ENCODE assay signal across 12 cellular contexts in the genomic region with DNA sequence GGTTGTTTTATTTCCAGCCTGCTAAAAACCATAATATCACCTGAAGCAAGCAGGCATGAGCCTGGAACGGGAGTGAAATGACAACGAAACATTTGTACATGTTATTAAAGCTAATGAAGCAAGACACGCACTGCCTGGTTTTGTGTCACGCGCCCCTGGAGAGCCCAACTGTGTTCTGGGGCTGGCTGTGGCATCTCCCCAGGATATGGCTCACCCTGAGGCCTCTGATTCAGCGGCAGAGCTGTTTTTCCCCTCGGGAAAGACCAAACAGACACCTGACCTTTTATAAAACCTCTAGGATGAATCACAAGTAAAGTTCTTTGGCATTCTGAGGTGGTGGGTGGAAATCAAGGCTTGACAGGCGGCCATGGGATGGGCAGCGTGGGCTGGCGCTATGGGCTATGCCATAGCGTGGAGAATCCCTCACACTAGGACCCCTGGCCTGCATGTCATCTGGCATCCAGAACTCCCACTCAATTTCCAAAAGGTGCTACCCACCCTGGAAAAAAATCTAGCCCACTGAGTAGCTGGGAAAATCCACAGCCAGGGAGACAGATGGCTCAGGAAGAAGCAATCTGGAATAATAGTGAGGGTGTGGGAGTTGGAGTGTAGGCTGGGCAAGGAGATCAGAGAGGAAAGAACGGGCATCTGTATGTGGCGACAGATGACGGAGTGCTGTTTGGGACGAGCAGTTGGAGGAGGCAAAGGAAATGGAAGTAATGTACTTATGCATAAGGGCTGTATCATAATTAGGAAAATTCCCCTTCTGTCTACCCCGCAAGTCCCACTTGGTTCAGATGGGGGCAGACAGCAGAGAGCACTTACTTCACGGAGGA.
DNase-seq lines count a peak whose midpoint lies in the region; ATAC-seq, FAIRE-seq and TF ChIP-seq lines count a peak whose summit lies in the region.
"Had no signal": no experiment of that assay in that cellular context is flagged by ENCODE, and none has a peak within 500 bp of the region (broad histone marks: within the 10 kb centered on the region; RNA-seq: fewer than 3 reads in every experiment).

No MANE protein-coding gene starts in this region.

- H3K27ac ChIP-seq in A673 (ENCODE audit: low read depth, low read length, poor library complexity, severe bottlenecking), result no peak overlapping the region
- H3K27ac ChIP-seq: gastroesophageal sphincter had no signal

- CTCF ChIA-PET in A673 (lab: Charles Lee), result no interaction called here
- CTCF ChIA-PET in HEK293T (lab: Yijun Ruan, JAX), result interaction anchor here (1.3 kb wide), 1 partner anchor 8 kb away, joined by 3 read pairs; no protein-coding TSS in a partner anchor
- CTCF ChIA-PET in activated B cell treated with CpG ODN at 0.5 μM for 24 hours (lab: Charles Lee), result no interaction called here
- CTCF ChIA-PET in activated naive CD4-positive, alpha-beta T cell treated with anti-CD3 and anti-CD28 coated beads for 36 hours (lab: Charles Lee), result interaction anchor here (1.1 kb wide), 1 partner anchor 20 kb away, joined by 3 read pairs; no protein-coding TSS in a partner anchor

- H3K4me1 Mint-ChIP-seq in activated B cell treated with CpG ODN at 0.5 μM for 24 hours, result peaks cover 85% of the 10 kb centered on the region
- H3K4me1 Mint-ChIP-seq in activated naive CD4-positive, alpha-beta T cell treated with anti-CD3 and anti-CD28 coated beads for 36 hours (ENCODE audit: low read depth), result no peaks in the 10 kb centered on the region

- FAIRE-seq in D721Med (lab: Jason Lieb, UNC), result no peak

- peaks cover 16% of the 10 kb centered on the region for H3K4me1 ChIP-seq in A673 (ENCODE audit: insufficient read depth, low read length, poor library complexity, severe bottlenecking)

- H3K4me3 ChIP-seq in A673 (ENCODE audit: low read depth, low read length, poor library complexity, severe bottlenecking), result no peak overlapping the region
- H3K4me3 ChIP-seq: gastroesophageal sphincter had no signal

- H3K9me3 ChIP-seq in A673 (ENCODE audit: low read depth, low read length, poor library complexity, severe bottlenecking), result no peaks in the 10 kb centered on the region
- H3K9me3 ChIP-seq: gastroesophageal sphincter had no signal

- H3K27ac Mint-ChIP-seq in activated B cell treated with CpG ODN at 0.5 μM for 24 hours, result peak overlapping the region; percentile 51
- no peak overlapping the region for H3K27ac Mint-ChIP-seq in activated naive CD4-positive, alpha-beta T cell treated with anti-CD3 and anti-CD28 coated beads for 36 hours
- H3K27ac Mint-ChIP-seq: natural killer cell treated with Interleukin-12 subunit alpha and Interleukin-12 subunit beta and Interleukin-15 and Interleukin-18, amount 100 ng/mL, for 72 hours had no signal

- H3K27me3 Mint-ChIP-seq in activated B cell treated with CpG ODN at 0.5 μM for 24 hours, result no peaks in the 10 kb centered on the region
- no peaks in the 10 kb centered on the region for H3K27me3 Mint-ChIP-seq in activated naive CD4-positive, alpha-beta T cell treated with anti-CD3 and anti-CD28 coated beads for 36 hours (ENCODE audit: low read depth)

- TF ChIP-seq CTCF in A673 (conservative IDR thresholded peaks at IDR 0.05; ENCODE audit: low read depth, low read length) (no peak), activated B cell treated with CpG ODN at 0.5 μM for 24 hours (IDR thresholded peaks at IDR 0.05) (no peak), D721Med (IDR thresholded peaks at IDR 0.05; ENCODE audit: insufficient read depth, missing control alignments) (no peak)

- ATAC-seq in activated B cell treated with CpG ODN at 0.5 μM for 24 hours (ENCODE audit: low read depth), result no peak
- ATAC-seq in GM18519 (IDR thresholded peaks at IDR 0.05; ENCODE audit: low FRiP score, unreplicated experiment), result no peak
- ATAC-seq: gastroesophageal sphincter; natural killer cell treated with Interleukin-12 subunit alpha and Interleukin-12 subunit beta and Interleukin-15 and Interleukin-18, amount 100 ng/mL, for 72 hours had no signal

- intact Hi-C loops in A673 (cut with micrococcal nuclease; ENCODE audit: unreplicated experiment) (no loop called here), activated B cell treated with CpG ODN at 0.5 μM for 24 hours (cut with micrococcal nuclease) (no loop called here)
- intact Hi-C loops in activated naive CD4-positive, alpha-beta T cell treated with anti-CD3 and anti-CD28 coated beads for 36 hours (cut with micrococcal nuclease), result no loop called here

- peaks cover 48% of the 10 kb centered on the region for H3K36me3 Mint-ChIP-seq in activated B cell treated with CpG ODN at 0.5 μM for 24 hours (ENCODE audit: low read depth)
- H3K36me3 Mint-ChIP-seq in activated naive CD4-positive, alpha-beta T cell treated with anti-CD3 and anti-CD28 coated beads for 36 hours (ENCODE audit: low read depth), result no peaks in the 10 kb centered on the region
- H3K36me3 Mint-ChIP-seq: natural killer cell treated with Interleukin-12 subunit alpha and Interleukin-12 subunit beta and Interleukin-15 and Interleukin-18, amount 100 ng/mL, for 72 hours had no signal

- H3K27me3 ChIP-seq in A673 (replicated peaks; ENCODE audit: insufficient read depth, low read depth, low read length, poor library complexity), result peaks cover 4% of the 10 kb centered on the region
- H3K27me3 ChIP-seq: gastroesophageal sphincter had no signal

- no peaks in the 10 kb centered on the region for H3K36me3 ChIP-seq in A673 (ENCODE audit: insufficient read depth, low read length, poor library complexity, severe bottlenecking)
- H3K36me3 ChIP-seq: gastroesophageal sphincter had no signal

- no peaks in the 10 kb centered on the region for H3K9me3 Mint-ChIP-seq in activated B cell treated with CpG ODN at 0.5 μM for 24 hours
- H3K9me3 Mint-ChIP-seq in activated naive CD4-positive, alpha-beta T cell treated with anti-CD3 and anti-CD28 coated beads for 36 hours, result no peaks in the 10 kb centered on the region
- H3K9me3 Mint-ChIP-seq: natural killer cell treated with Interleukin-12 subunit alpha and Interleukin-12 subunit beta and Interleukin-15 and Interleukin-18, amount 100 ng/mL, for 72 hours had no signal

- POLR2A ChIA-PET in A673 (lab: Charles Lee; ENCODE audit: low non-redundant PET) (no interaction called here), HEK293T (lab: Yijun Ruan, JAX) (interaction anchor here (0.8 kb wide), 1 partner anchor 118 kb away, joined by 3 read pairs; no protein-coding TSS in a partner anchor), activated B cell treated with CpG ODN at 0.5 μM for 24 hours (lab: Charles Lee) (no interaction called here)

- DNase-seq in A673 (ENCODE audit: low spot score) (peak; percentile 1), HEK293T (ENCODE audit: extremely low spot score) (no peak), activated B cell treated with CpG ODN at 0.5 μM for 24 hours (no peak), iris pigment epithelial cell (ENCODE audit: low read depth) (peak; percentile 90), D721Med (ENCODE audit: insufficient read length, low spot score) (no peak)
- no peak for DNase-seq in NK-92 treated with Interleukin-12 subunit alpha and Interleukin-12 subunit beta, amount 100 ng/mL, for 24 hours (lab: John Stamatoyannopoulos, UW)
- no peak for DNase-seq in activated naive CD4-positive, alpha-beta T cell treated with anti-CD3 and anti-CD28 coated beads for 36 hours
- DNase-seq: activated naive CD4-positive, alpha-beta T cell treated with Interleukin-2 at 50 U/mL for 16 hours; Calu3 had no signal

- BruUV-seq in A673 (replicated peaks; lab: Mats Ljungman, UMichigan), result no TSS peak

- H3K4me3 Mint-ChIP-seq in activated B cell treated with CpG ODN at 0.5 μM for 24 hours, result no peak overlapping the region
- no peak overlapping the region for H3K4me3 Mint-ChIP-seq in activated naive CD4-positive, alpha-beta T cell treated with anti-CD3 and anti-CD28 coated beads for 36 hours
- H3K4me3 Mint-ChIP-seq: natural killer cell treated with Interleukin-12 subunit alpha and Interleukin-12 subunit beta and Interleukin-15 and Interleukin-18, amount 100 ng/mL, for 72 hours had no signal

TF ChIP-seq in HEK293T, 16 proteins besides CTCF, POLR2A, EP300 and RAD21:
- TF ChIP-seq, protein P1, sequence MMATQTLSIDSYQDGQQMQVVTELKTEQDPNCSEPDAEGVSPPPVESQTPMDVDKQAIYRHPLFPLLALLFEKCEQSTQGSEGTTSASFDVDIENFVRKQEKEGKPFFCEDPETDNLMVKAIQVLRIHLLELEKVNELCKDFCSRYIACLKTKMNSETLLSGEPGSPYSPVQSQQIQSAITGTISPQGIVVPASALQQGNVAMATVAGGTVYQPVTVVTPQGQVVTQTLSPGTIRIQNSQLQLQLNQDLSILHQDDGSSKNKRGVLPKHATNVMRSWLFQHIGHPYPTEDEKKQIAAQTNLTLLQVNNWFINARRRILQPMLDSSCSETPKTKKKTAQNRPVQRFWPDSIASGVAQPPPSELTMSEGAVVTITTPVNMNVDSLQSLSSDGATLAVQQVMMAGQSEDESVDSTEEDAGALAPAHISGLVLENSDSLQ (IDR thresholded peaks at IDR 0.05), result peak; percentile 40; the same call in 1 of the 2 replicates
- no peak for TF ChIP-seq CTBP1 (IDR thresholded peaks at IDR 0.05; ENCODE audit: borderline replicate concordance)

Comparison
In these comparisons a context has a peak if more than half of its experiments do, and no peak if none do; other contexts are left out.
1. DNase-seq: peak in A673 (single experiment) and iris pigment epithelial cell (single experiment); none in HEK293T (single experiment), activated B cell treated with CpG ODN at 0.5 μM for 24 hours (single experiment), NK-92 treated with Interleukin-12 subunit alpha and Interleukin-12 subunit beta, amount 100 ng/mL, for 24 hours (single experiment), activated naive CD4-positive, alpha-beta T cell treated with anti-CD3 and anti-CD28 coated beads for 36 hours (single experiment) and D721Med (single experiment).
2. CTCF ChIA-PET loops: an anchor here in HEK293T (1.3 kb wide) and activated naive CD4-positive, alpha-beta T cell treated with anti-CD3 and anti-CD28 coated beads for 36 hours (1.1 kb wide); none called in A673 and activated B cell treated with CpG ODN at 0.5 μM for 24 hours.